ENCODE assay signal across 9 cellular contexts in the genomic region with DNA sequence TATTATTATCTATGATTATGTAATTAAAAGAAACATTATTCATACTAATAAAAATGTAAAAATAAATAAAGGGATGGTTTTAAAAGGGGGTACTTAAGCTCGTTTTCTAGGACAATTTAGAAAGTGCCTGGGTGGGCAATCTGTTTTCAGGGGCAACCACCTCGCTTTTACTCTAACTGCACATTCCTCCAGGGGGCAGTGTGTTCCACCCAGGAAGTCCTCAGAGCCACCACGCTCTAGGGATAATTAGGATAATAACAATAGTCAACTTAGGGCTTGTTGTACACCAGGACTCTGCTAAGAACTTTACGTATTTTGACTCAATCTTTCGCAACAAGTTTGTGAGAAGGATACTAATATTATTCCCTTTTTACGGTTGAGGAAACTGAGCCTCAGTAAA.
DNase-seq lines count a peak whose midpoint lies in the region; ATAC-seq and TF ChIP-seq lines count a peak whose summit lies in the region.
"Had no signal": no experiment of that assay in that cellular context is flagged by ENCODE, and none has a peak within 500 bp of the region (broad histone marks: within the 10 kb centered on the region; RNA-seq: fewer than 3 reads in every experiment).

No MANE protein-coding gene starts in this region.

- no peak overlapping the region for H3K27ac Mint-ChIP-seq in glutamatergic neuron (ENCODE audit: unreplicated experiment)
- no peak overlapping the region for H3K27ac Mint-ChIP-seq in natural killer cell treated with Interleukin-12 subunit alpha and Interleukin-12 subunit beta and Interleukin-15 and Interleukin-18, amount 100 ng/mL, for 72 hours
- H3K27ac Mint-ChIP-seq: T-helper 17 cell had no signal

- no peaks in the 10 kb centered on the region for H3K79me2 ChIP-seq in OCI-LY7 (ENCODE audit: insufficient read depth, low read depth, low read length)

- BruUV-seq in OCI-LY7 (replicated peaks; lab: Mats Ljungman, UMichigan): no TSS peak

- DNase-seq in AG04449 (ENCODE audit: low read depth, low spot score) (no peak), EL (peak; percentile 36), OCI-LY7 (ENCODE audit: low spot score) (peak; percentile 10), glutamatergic neuron (peak; percentile 26), coronary artery (ENCODE audit: low spot score) (no peak), RWPE1 (ENCODE audit: low spot score) (no peak), Right ventricle myocardium inferior (ENCODE audit: missing footprints) (no peak)
- DNase-seq in natural killer cell treated with Interleukin-12 subunit alpha and Interleukin-12 subunit beta and Interleukin-15 and Interleukin-18, amount 100 ng/mL, for 72 hours (ENCODE audit: low spot score): no peak
- DNase-seq: T-helper 17 cell had no signal

- H3K4me3 ChIP-seq in AG04449 (ENCODE audit: low read depth, low read length) (no peak overlapping the region), OCI-LY7 (ENCODE audit: low read depth, low read length, poor library complexity, severe bottlenecking) (no peak overlapping the region), coronary artery (no peak overlapping the region)

- CTCF ChIA-PET in AG04449 (lab: Yijun Ruan, JAX) (interaction anchor here (0.6 to 7.2 kb wide), 17 partner anchors 8 to 466 kb away, joined by 3 to 70 read pairs (median 4); no protein-coding TSS in a partner anchor), OCI-LY7 (lab: Charles Lee; ENCODE audit: unreplicated experiment) (no interaction called here), RWPE1 (lab: Yijun Ruan, JAX) (interaction anchor here (0.7 kb wide), 1 partner anchor 855 kb away, joined by 3 read pairs; no protein-coding TSS in a partner anchor)

- H3K4me1 ChIP-seq in OCI-LY7 (ENCODE audit: insufficient read depth, low read length, poor library complexity, severe bottlenecking): no peaks in the 10 kb centered on the region

- H3K4me3 Mint-ChIP-seq in glutamatergic neuron (ENCODE audit: unreplicated experiment): no peak overlapping the region
- no peak overlapping the region for H3K4me3 Mint-ChIP-seq in natural killer cell treated with Interleukin-12 subunit alpha and Interleukin-12 subunit beta and Interleukin-15 and Interleukin-18, amount 100 ng/mL, for 72 hours
- H3K4me3 Mint-ChIP-seq: T-helper 17 cell had no signal

- POLR2A ChIA-PET in AG04449 (lab: Yijun Ruan, JAX) (no interaction called here), OCI-LY7 (lab: Charles Lee) (no interaction called here), RWPE1 (lab: Yijun Ruan, JAX; ENCODE audit: low non-redundant PET) (no interaction called here)

- H3K36me3 Mint-ChIP-seq in glutamatergic neuron (ENCODE audit: unreplicated experiment): no peaks in the 10 kb centered on the region
- H3K36me3 Mint-ChIP-seq in natural killer cell treated with Interleukin-12 subunit alpha and Interleukin-12 subunit beta and Interleukin-15 and Interleukin-18, amount 100 ng/mL, for 72 hours: no peaks in the 10 kb centered on the region

- no peak for ATAC-seq in natural killer cell treated with Interleukin-12 subunit alpha and Interleukin-12 subunit beta and Interleukin-15 and Interleukin-18, amount 100 ng/mL, for 72 hours
- no peak for ATAC-seq in Right ventricle myocardium inferior
- ATAC-seq: T-helper 17 cell had no signal

- no peaks in the 10 kb centered on the region for H3K9me3 ChIP-seq in OCI-LY7 (ENCODE audit: low read length)

- no peaks in the 10 kb centered on the region for H3K27me3 Mint-ChIP-seq in glutamatergic neuron (ENCODE audit: unreplicated experiment)
- H3K27me3 Mint-ChIP-seq in natural killer cell treated with Interleukin-12 subunit alpha and Interleukin-12 subunit beta and Interleukin-15 and Interleukin-18, amount 100 ng/mL, for 72 hours: peaks cover 5 to 7% of the 10 kb centered on the region in 2 donors

- H3K9me2 ChIP-seq in OCI-LY7 (ENCODE audit: insufficient read depth, low read length): no peaks in the 10 kb centered on the region

- no peak overlapping the region for H3K27ac ChIP-seq in OCI-LY7 (ENCODE audit: low read depth, low read length, poor library complexity, severe bottlenecking)
- no peak overlapping the region for H3K27ac ChIP-seq in coronary artery
- no peak overlapping the region for H3K27ac ChIP-seq in RWPE1

- no peak overlapping the region for H2AFZ ChIP-seq in OCI-LY7 (ENCODE audit: low read length)

- H3K4me1 Mint-ChIP-seq in glutamatergic neuron (ENCODE audit: low read depth, unreplicated experiment): no peaks in the 10 kb centered on the region
- no peaks in the 10 kb centered on the region for H3K4me1 Mint-ChIP-seq in natural killer cell treated with Interleukin-12 subunit alpha and Interleukin-12 subunit beta and Interleukin-15 and Interleukin-18, amount 100 ng/mL, for 72 hours (ENCODE audit: low read depth in 2 of 2)
- H3K4me1 Mint-ChIP-seq: T-helper 17 cell had no signal

- H3K36me3 ChIP-seq in OCI-LY7 (ENCODE audit: insufficient read depth, low read length): no peaks in the 10 kb centered on the region

- peak; percentile 47 for TF ChIP-seq CTCF in AG04449 (IDR thresholded peaks at IDR 0.05; ENCODE audit: insufficient read depth, low read length, missing control alignments)
- peak; percentile 71 for TF ChIP-seq CTCF in OCI-LY7 (conservative IDR thresholded peaks at IDR 0.05; ENCODE audit: low read length)
- peak; percentile 58 for TF ChIP-seq CTCF in glutamatergic neuron (IDR thresholded peaks at IDR 0.05; ENCODE audit: partially characterized antibody, unreplicated experiment)
- TF ChIP-seq CTCF in coronary artery (IDR thresholded peaks at IDR 0.05): no peak
- no peak for TF ChIP-seq CTCF in RWPE1 (conservative IDR thresholded peaks at IDR 0.05; ENCODE audit: low read depth)

- no peak overlapping the region for H3K4me2 ChIP-seq in OCI-LY7 (ENCODE audit: low read length)

- intact Hi-C loops in OCI-LY7 (cut with micrococcal nuclease; ENCODE audit: unreplicated experiment): no loop called here
- intact Hi-C loops in Right ventricle myocardium inferior (cut with DNase I): no loop called here

- no peaks in the 10 kb centered on the region for H4K20me1 ChIP-seq in OCI-LY7 (ENCODE audit: insufficient read depth, low read length)

- H3K9me3 Mint-ChIP-seq in glutamatergic neuron (ENCODE audit: unreplicated experiment): peaks cover 1% of the 10 kb centered on the region
- no peaks in the 10 kb centered on the region for H3K9me3 Mint-ChIP-seq in natural killer cell treated with Interleukin-12 subunit alpha and Interleukin-12 subunit beta and Interleukin-15 and Interleukin-18, amount 100 ng/mL, for 72 hours

Comparison
In these comparisons a context has a peak if more than half of its experiments do, and no peak if none do; other contexts are left out.
1. DNase-seq: peak in EL (single experiment), OCI-LY7 (single experiment) and glutamatergic neuron (single experiment); none in AG04449 (single experiment), coronary artery (single experiment), RWPE1 (single experiment), natural killer cell treated with Interleukin-12 subunit alpha and Interleukin-12 subunit beta and Interleukin-15 and Interleukin-18, amount 100 ng/mL, for 72 hours (single experiment) and Right ventricle myocardium inferior (single experiment).
2. CTCF ChIP-seq: peak in AG04449 (single experiment), OCI-LY7 (single experiment) and glutamatergic neuron (single experiment); none in coronary artery (single experiment) and RWPE1 (single experiment).